ENCODE assay signal across 7 cellular contexts in the genomic region with DNA sequence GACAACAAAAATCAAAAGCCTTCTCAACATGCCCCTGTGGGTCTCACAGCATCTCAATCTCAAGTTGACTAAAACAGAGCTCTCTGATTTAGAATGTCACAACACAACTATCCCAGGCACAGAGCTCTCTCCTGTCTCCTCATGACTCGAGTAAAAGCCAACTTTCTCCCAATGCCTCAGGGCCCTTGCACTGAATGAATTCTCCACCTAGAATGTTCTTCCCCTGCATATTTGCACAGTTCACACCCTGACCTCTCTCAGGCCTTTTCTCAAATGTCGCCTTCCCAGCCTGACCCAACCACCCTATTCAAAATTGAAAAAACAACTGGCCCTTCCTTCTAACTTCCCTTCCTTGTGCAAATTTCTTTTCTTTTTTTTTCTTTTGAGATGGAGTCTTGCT.
"Had no signal": no experiment of that assay in that cellular context is flagged by ENCODE, and none has a peak within 500 bp of the region (broad histone marks: within the 10 kb centered on the region; RNA-seq: fewer than 3 reads in every experiment).

No MANE protein-coding gene starts in this region.

- H3K27ac ChIP-seq: GM23248 had no signal

- H3K9ac ChIP-seq: GM23248 had no signal

- H2AFZ ChIP-seq: GM23248 had no signal

- H3K9me3 ChIP-seq: HAP-1 had no signal

- DNase-seq: GM23248, GOT3, H7, IMR-90 had no signal

- H3K36me3 ChIP-seq: HAP-1 had no signal

- H3K4me3 ChIP-seq: GM23248, HAP-1, K562 had no signal

- ATAC-seq: HCT116, K562 had no signal
